Comparison of ENCODE assay signal across 26 cellular contexts in the genomic region with DNA sequence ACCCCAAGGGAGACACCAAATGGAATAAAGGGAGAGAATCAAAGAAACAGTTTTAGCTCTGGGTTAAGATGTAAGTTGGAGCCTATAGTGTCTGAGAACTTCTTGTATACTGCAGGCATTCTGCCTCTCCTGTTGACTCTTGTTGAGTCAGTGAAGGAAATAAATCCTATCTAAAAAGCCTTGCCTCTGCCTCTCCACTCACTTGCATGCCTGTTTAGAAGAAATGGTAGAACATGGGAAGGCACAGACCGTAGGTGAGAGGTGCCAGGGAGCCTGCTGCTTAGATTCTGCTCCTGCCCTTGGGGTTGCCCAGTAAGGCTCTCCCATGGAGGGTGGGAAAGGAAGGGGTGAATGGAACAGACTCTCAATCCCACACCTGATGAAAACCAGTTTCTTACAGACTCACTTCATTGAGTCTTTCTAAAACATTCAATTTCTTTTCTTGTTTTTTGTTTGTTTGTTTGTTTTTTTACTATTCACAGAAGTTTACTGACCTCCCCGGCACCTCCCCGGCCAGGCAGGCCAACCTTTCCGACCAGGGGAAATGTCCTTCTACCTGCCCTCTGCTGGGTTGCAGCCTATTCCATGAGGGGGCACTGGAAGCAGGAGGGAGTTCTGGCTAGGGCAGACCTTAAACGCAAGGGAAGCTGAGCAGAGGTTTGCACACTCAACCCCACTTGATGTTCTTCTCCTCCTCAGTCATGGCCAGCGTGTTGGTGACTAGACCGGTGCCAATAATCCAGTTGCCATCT.
DNase-seq lines count a peak whose midpoint lies in the region; ATAC-seq, FAIRE-seq and TF ChIP-seq lines count a peak whose summit lies in the region.
"Had no signal": no experiment of that assay in that cellular context is flagged by ENCODE, and none has a peak within 500 bp of the region (broad histone marks: within the 10 kb centered on the region; RNA-seq: fewer than 3 reads in every experiment).

No MANE protein-coding gene starts in this region.

- H3K79me1 ChIP-seq in neuronal stem cell (ENCODE audit: low read depth, low read length) = no peaks in the 10 kb centered on the region
- H3K79me1 ChIP-seq in H9 (ENCODE audit: insufficient read depth, low read depth, low read length, poor library complexity, severe bottlenecking) = no peaks in the 10 kb centered on the region

- H3K27ac Mint-ChIP-seq in H9 (no peak overlapping the region), WTC11 (no peak overlapping the region)
- H3K27ac Mint-ChIP-seq: CD14-positive monocyte; CD4-positive, alpha-beta memory T cell; CD4-positive, CD25-positive, alpha-beta regulatory T cell; CD8-positive, alpha-beta memory T cell had no signal

- H4K5ac ChIP-seq in H9 (ENCODE audit: insufficient read length, low read depth, low read length) = no peak overlapping the region

- H3K14ac ChIP-seq in neuronal stem cell (ENCODE audit: low read length) (no peak overlapping the region), H9 (ENCODE audit: insufficient read depth, low read length) (no peak overlapping the region)

- H3K4me3 Mint-ChIP-seq in H9 (no peak overlapping the region), WTC11 (no peak overlapping the region)
- H3K4me3 Mint-ChIP-seq: CD14-positive monocyte; CD4-positive, alpha-beta memory T cell; CD4-positive, CD25-positive, alpha-beta regulatory T cell; CD8-positive, alpha-beta memory T cell had no signal

- no peak overlapping the region for H2BK5ac ChIP-seq in neuronal stem cell (ENCODE audit: low read length)
- H2BK5ac ChIP-seq in H9 (ENCODE audit: insufficient read length, low read length) = no peak overlapping the region

- H3K36me3 Mint-ChIP-seq in H9 (ENCODE audit: insufficient read depth in 1 of 3, low read depth in 3 of 3) (peaks cover 7 to 35% (median 8%) of the 10 kb centered on the region in 3 experiments; a peak in 6 of 7 replicates), WTC11 (peaks cover 79% of the 10 kb centered on the region)
- H3K36me3 Mint-ChIP-seq: CD14-positive monocyte; CD4-positive, alpha-beta memory T cell; CD4-positive, CD25-positive, alpha-beta regulatory T cell; CD8-positive, alpha-beta memory T cell had no signal

- H3K27me3 ChIP-seq in K562 (ENCODE audit: control insufficient read depth in 2 of 2, insufficient read depth in 2 of 2, low read length in 2 of 2) (no peaks in the 10 kb centered on the region), neuronal stem cell (ENCODE audit: control insufficient read depth in 3 of 3, insufficient read depth in 3 of 3, low read depth in 1 of 3, low read length in 3 of 3) (no peaks in the 10 kb centered on the region), H9 (ENCODE audit: insufficient read depth, low read length) (no peaks in the 10 kb centered on the region)
- H3K27me3 ChIP-seq: BE2C, BLaER1 had no signal

- TF ChIP-seq POLR2A in K562 (conservative IDR thresholded peaks at IDR 0.05) = peak; percentile 50; the same call in 1 of the 2 replicates

- no peak overlapping the region for H2BK15ac ChIP-seq in neuronal stem cell (ENCODE audit: low read length)
- no peak overlapping the region for H2BK15ac ChIP-seq in H9 (ENCODE audit: low read depth, low read length)

- TF ChIP-seq CTCF in K562 (IDR thresholded peaks at IDR 0.05 in 2 of 3, conservative IDR thresholded peaks at IDR 0.05 in 1 of 3; ENCODE audit: insufficient read depth in 2 of 3, low read depth in 1 of 3, low read length in 3 of 3) (no peak), H9 (conservative IDR thresholded peaks at IDR 0.05) (no peak), WTC11 (IDR thresholded peaks at IDR 0.05) (no peak)

- no peak for TF ChIP-seq EP300 in K562 (IDR thresholded peaks at IDR 0.05; ENCODE audit: low read length)

- ATAC-seq in K562 (peak; percentile 10; the same call in 1 of the 3 replicates), WTC11 (no peak)
- ATAC-seq: GM12878 had no signal

- no peak overlapping the region for H3T11ph ChIP-seq in H9 (ENCODE audit: low read length)

- H2BK120ac ChIP-seq in neuronal stem cell (ENCODE audit: low read depth, low read length) = no peak overlapping the region
- no peak overlapping the region for H2BK120ac ChIP-seq in H9 (ENCODE audit: low read depth, low read length, poor library complexity, severe bottlenecking)

- H3K9ac ChIP-seq in K562 (ENCODE audit: insufficient read depth in 1 of 2, low read depth in 2 of 2, low read length in 2 of 2) (no peak overlapping the region), neuronal stem cell (ENCODE audit: low read depth, low read length, poor library complexity) (no peak overlapping the region), H9 (ENCODE audit: extremely low read depth, insufficient read length, low read length) (no peak overlapping the region)
- H3K9ac ChIP-seq: BLaER1 had no signal

- no peak overlapping the region for H3K56ac ChIP-seq in H9 (ENCODE audit: insufficient read length, low read depth, low read length)

- no peak for DNase-seq in K562 (ENCODE audit: extremely low read depth in 1 of 4, low spot score in 3 of 4)
- no peak for DNase-seq in neuronal stem cell (ENCODE audit: low spot score)
- no peak for DNase-seq in NOMO-1 (lab: John Stamatoyannopoulos, UW; ENCODE audit: unreplicated experiment in 2 of 2)
- no peak for DNase-seq in H9
- no peak for DNase-seq in WTC11 (ENCODE audit: low spot score)
- DNase-seq: 8988T; ACHN; BE2C; C1 segment of cervical spinal cord; CD4-positive, alpha-beta memory T cell; CD4-positive, CD25-positive, alpha-beta regulatory T cell; CD8-positive, alpha-beta memory T cell; COR-L47; DMS 273 treated with DMSO at 0.1 percent for 48 hours; DMS153; DMS53; DMS79; DND-41; EL; GDM1 had no signal

- POLR2A ChIA-PET in K562 (lab: Yijun Ruan, JAX) = interaction anchor here (0.6 to 3.4 kb wide), 6 partner anchors 7 to 25 kb away, joined by 3 to 40 read pairs (median 3); no protein-coding TSS in a partner anchor
- POLR2A ChIA-PET in WTC11 (lab: Charles Lee) = no interaction called here

- no TSS peak for BruUV-seq in K562 (replicated peaks; lab: Mats Ljungman, UMichigan)

- peaks cover 91 to 95% of the 10 kb centered on the region in 2 experiments for H3K9me3 Mint-ChIP-seq in H9
- peaks cover 96% of the 10 kb centered on the region for H3K9me3 Mint-ChIP-seq in WTC11
- H3K9me3 Mint-ChIP-seq: CD4-positive, alpha-beta memory T cell had no signal

- H3K27ac ChIP-seq in K562 (ENCODE audit: extremely low read depth, low read depth, low read length) = no peak overlapping the region
- H3K27ac ChIP-seq in neuronal stem cell (replicated peaks; ENCODE audit: low read length) = no peak overlapping the region
- no peak overlapping the region for H3K27ac ChIP-seq in H9 (ENCODE audit: insufficient read length, low read depth, low read length)
- H3K27ac ChIP-seq: BLaER1 had no signal

- H2AFZ ChIP-seq in K562 (ENCODE audit: low read depth, low read length) (no peak overlapping the region), neuronal stem cell (ENCODE audit: low read length) (no peak overlapping the region), H9 (ENCODE audit: low read length) (no peak overlapping the region)

- CTCF ChIA-PET in K562 (lab: Yijun Ruan, JAX; ENCODE audit: low intra/inter-chr PET ratio) = no interaction called here
- CTCF ChIA-PET in WTC11 (lab: Charles Lee) = no interaction called here

- no peak overlapping the region for H2BK20ac ChIP-seq in H9 (ENCODE audit: low read depth, low read length, poor library complexity, severe bottlenecking)

- H2AK5ac ChIP-seq in neuronal stem cell (ENCODE audit: low read depth, low read length) = no peak overlapping the region
- no peak overlapping the region for H2AK5ac ChIP-seq in H9 (ENCODE audit: insufficient read length, low read length)

- H4K91ac ChIP-seq in neuronal stem cell (ENCODE audit: low read depth, low read length, poor library complexity) (no peak overlapping the region), H9 (ENCODE audit: insufficient read length, low read depth, low read length) (no peak overlapping the region)

- no peak overlapping the region for H2BK12ac ChIP-seq in neuronal stem cell (ENCODE audit: low read length)
- no peak overlapping the region for H2BK12ac ChIP-seq in H9 (ENCODE audit: insufficient read length, low read depth, low read length)

- H4K8ac ChIP-seq in neuronal stem cell (ENCODE audit: low read depth, low read length) = no peak overlapping the region
- no peak overlapping the region for H4K8ac ChIP-seq in H9 (replicated peaks; ENCODE audit: insufficient read length, low read depth, low read length)

- no peak overlapping the region for H3K4me2 ChIP-seq in K562 (ENCODE audit: insufficient read depth, low read length)
- H3K4me2 ChIP-seq in neuronal stem cell (ENCODE audit: insufficient read depth, low read length, poor library complexity, severe bottlenecking) = peak overlapping the region; percentile 0
- no peak overlapping the region for H3K4me2 ChIP-seq in H9 (ENCODE audit: insufficient read depth, insufficient read length, low read length)
- H3K4me2 ChIP-seq: BLaER1 had no signal

- H3K4me1 Mint-ChIP-seq in H9 = no peaks in the 10 kb centered on the region
- no peaks in the 10 kb centered on the region for H3K4me1 Mint-ChIP-seq in WTC11
- H3K4me1 Mint-ChIP-seq: CD14-positive monocyte; CD4-positive, alpha-beta memory T cell; CD4-positive, CD25-positive, alpha-beta regulatory T cell; CD8-positive, alpha-beta memory T cell had no signal

- H3K27me3 Mint-ChIP-seq in H9 (ENCODE audit: low read depth) (peaks cover 5% of the 10 kb centered on the region), WTC11 (ENCODE audit: low read depth) (peaks cover 4% of the 10 kb centered on the region)

- intact Hi-C loops in K562 (cut with micrococcal nuclease) = loop anchor here (10.0 kb wide), 5 partner anchors 47 to 493 kb away; a partner anchor contains a TSS

- H3K23ac ChIP-seq in neuronal stem cell (ENCODE audit: low read depth, low read length, poor library complexity) = no peak overlapping the region
- no peak overlapping the region for H3K23ac ChIP-seq in H9 (ENCODE audit: insufficient read length, low read depth, low read length)

- H3K4me1 ChIP-seq in K562 (replicated peaks in 1 of 2; ENCODE audit: control insufficient read depth in 2 of 2, insufficient read depth in 2 of 2, low read length in 2 of 2) (peaks cover 0 to 5% of the 10 kb centered on the region in 2 experiments; a peak in 4 of 5 replicates), neuronal stem cell (ENCODE audit: control insufficient read depth in 2 of 2, insufficient read depth in 1 of 2, low read depth in 1 of 2, low read length in 2 of 2) (no peaks in the 10 kb centered on the region), H9 (ENCODE audit: insufficient read depth, low read length) (no peaks in the 10 kb centered on the region)
- H3K4me1 ChIP-seq: BE2C, BLaER1 had no signal

- no peaks in the 10 kb centered on the region for H3K23me2 ChIP-seq in H9 (ENCODE audit: insufficient read length, low read depth, low read length, poor library complexity, severe bottlenecking)

- in situ Hi-C loops in K562 (cut with MboI) = no loop called here

- H3K9me1 ChIP-seq in K562 (ENCODE audit: control insufficient read depth, insufficient read depth, low read length) = peaks cover 3% of the 10 kb centered on the region

- H3K79me2 ChIP-seq in K562 (ENCODE audit: control insufficient read depth, insufficient read depth, low read length) (peaks cover 91% of the 10 kb centered on the region), H9 (ENCODE audit: insufficient read depth, low read length) (no peaks in the 10 kb centered on the region)

- no peak overlapping the region for H3K4ac ChIP-seq in neuronal stem cell (ENCODE audit: low read length)
- H3K4ac ChIP-seq in H9 (ENCODE audit: low read depth, low read length) = no peak overlapping the region

- no peak for TF ChIP-seq RAD21 in K562 (CRISPR knock-in tag; conservative IDR thresholded peaks at IDR 0.05 in 1 of 2, IDR thresholded peaks at IDR 0.05 in 1 of 2)

- WGBS in K562 (ENCODE audit: insufficient coverage, low coverage, missing lambda C conversion rate) = 71% methylated on average over 5 of the region's 7 CpGs
- WGBS in neuronal stem cell (ENCODE audit: extremely low coverage in 2 of 2, insufficient read length in 2 of 2, insufficient replicate concordance in 1 of 2), 2 donors = no CpG with 5 or more reads among the region's 7 CpGs
- no CpG with 5 or more reads among the region's 7 CpGs for WGBS in H9 (ENCODE audit: extremely low coverage, insufficient read length, low lambda C conversion rate)

- H3K18ac ChIP-seq in neuronal stem cell (ENCODE audit: low read length) (no peak overlapping the region), H9 (ENCODE audit: insufficient read length, low read depth, low read length) (no peak overlapping the region)

- peaks cover 75% of the 10 kb centered on the region for H3K36me3 ChIP-seq in K562 (ENCODE audit: control insufficient read depth, insufficient read depth, low read length)
- no peaks in the 10 kb centered on the region for H3K36me3 ChIP-seq in neuronal stem cell (replicated peaks in 1 of 2; ENCODE audit: control insufficient read depth in 2 of 2, insufficient read depth in 2 of 2, low read length in 2 of 2)
- H3K36me3 ChIP-seq: BE2C, BLaER1 had no signal

- FAIRE-seq in K562 (lab: Jason Lieb, UNC) = no peak
- FAIRE-seq: A204.1, GM12878, GM12892, GM18507 had no signal

- H3K9me3 ChIP-seq in K562 (replicated peaks; ENCODE audit: control insufficient read depth, insufficient read depth, low read depth, low read length) (no peaks in the 10 kb centered on the region), neuronal stem cell (replicated peaks in 1 of 2; ENCODE audit: control insufficient read depth in 2 of 2, insufficient read depth in 1 of 2, low read depth in 1 of 2, low read length in 2 of 2) (peaks cover 0 to 30% of the 10 kb centered on the region in 2 donors), H9 (ENCODE audit: control insufficient read depth, low read depth, low read length) (peaks cover 73% of the 10 kb centered on the region)
- H3K9me3 ChIP-seq: BE2C, BLaER1 had no signal

- H4K20me1 ChIP-seq in K562 (replicated peaks; ENCODE audit: control insufficient read depth, insufficient read depth, low read length) (peaks cover 26% of the 10 kb centered on the region), H9 (ENCODE audit: control insufficient read depth, insufficient read depth, insufficient read length) (no peaks in the 10 kb centered on the region)
- H4K20me1 ChIP-seq: BLaER1 had no signal

- H3K4me3 ChIP-seq in K562 (no peak overlapping the region), neuronal stem cell (ENCODE audit: low read length in 2 of 2) (no peak overlapping the region)
- H3K4me3 ChIP-seq: BLaER1, GM12878 had no signal
